Comparison of ENCODE assay signal across 10 cellular contexts in the genomic region with DNA sequence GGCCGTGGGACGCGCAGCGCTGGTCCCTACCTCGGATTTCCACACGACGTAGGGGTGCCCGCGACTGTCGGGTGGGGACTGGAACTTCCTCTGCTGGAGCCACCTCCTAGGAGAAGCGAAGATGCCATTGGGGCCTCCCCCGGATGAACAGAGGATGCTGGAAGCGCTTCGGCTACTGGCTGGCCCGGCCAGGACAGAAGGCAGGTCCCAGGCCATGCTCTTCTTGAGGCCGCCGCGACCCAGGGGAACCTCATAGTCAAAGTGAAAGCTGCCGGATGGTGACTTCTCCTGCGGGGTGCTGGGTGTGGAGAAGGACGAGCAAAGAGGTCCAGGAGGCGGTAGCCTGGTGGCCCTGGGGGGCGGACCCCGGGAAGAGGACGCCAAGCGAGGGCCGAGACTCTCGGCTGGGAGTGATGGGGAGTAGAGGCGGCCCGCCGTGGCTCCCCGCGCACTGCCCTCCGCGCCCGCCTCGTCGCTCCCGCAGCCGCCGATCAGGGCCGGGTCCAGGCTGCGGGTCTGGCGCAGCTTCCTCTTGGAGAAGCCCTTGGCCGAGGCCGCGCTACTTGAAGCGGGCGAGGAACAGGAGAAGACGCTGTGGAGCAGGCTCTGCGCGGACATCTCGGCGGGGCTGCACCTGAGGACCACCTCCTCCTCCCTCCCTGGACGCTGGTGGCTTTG. TPM values are rescaled to one million over a fixed set of nuclear protein-coding genes. Genes with fewer than 3 reads are reported as not detected.
DNase-seq lines count a peak whose midpoint lies in the region; ATAC-seq, FAIRE-seq and TF ChIP-seq lines count a peak whose summit lies in the region.
"Had no signal": no experiment of that assay in that cellular context is flagged by ENCODE, and none has a peak within 500 bp of the region (broad histone marks: within the 10 kb centered on the region; RNA-seq: fewer than 3 reads in every experiment).

No MANE protein-coding gene starts in this region.

- CTCF ChIA-PET in PC-9 (lab: Charles Lee), result no interaction called here

- no peak overlapping the region for H2AFZ ChIP-seq in PC-9

- intact Hi-C loops in PC-9 (cut with micrococcal nuclease; ENCODE audit: unreplicated experiment), result no loop called here

- no peaks in the 10 kb centered on the region for H3K9me2 ChIP-seq in PC-9 (ENCODE audit: insufficient read depth)

- no peaks in the 10 kb centered on the region for H3F3A ChIP-seq in PC-9 (ENCODE audit: insufficient read depth, low read depth)

- H3K9me3 Mint-ChIP-seq in activated naive CD8-positive, alpha-beta T cell treated with anti-CD3 and anti-CD28 coated beads, Interleukin-2, amount 10 ng/mL, durations not matched to agents 7 days and 5 days, result no peaks in the 10 kb centered on the region
- H3K9me3 Mint-ChIP-seq: activated B cell treated with CpG ODN at 0.5 μM for 24 hours had no signal

- H3K4me3 ChIP-seq in iPS-11a (ENCODE audit: low read depth, low read length) (peak overlapping the region; percentile 43), skeletal muscle cell (ENCODE audit: low read depth, low read length) (peak overlapping the region; percentile 57), PC-9 (no peak overlapping the region)

- no peak overlapping the region for H3K27ac ChIP-seq in PC-9
- H3K27ac ChIP-seq: KMS-11 had no signal

- no peaks in the 10 kb centered on the region for H3K9me3 ChIP-seq in PC-9 (ENCODE audit: insufficient read depth, low read depth)

- ATAC-seq in activated naive CD8-positive, alpha-beta T cell treated with anti-CD3 and anti-CD28 coated beads, Interleukin-2, amount 10 ng/mL, durations not matched to agents 7 days and 5 days (ENCODE audit: low read depth), result no peak
- ATAC-seq in HG03108 (IDR thresholded peaks at IDR 0.05; ENCODE audit: unreplicated experiment), result no peak

- no peaks in the 10 kb centered on the region for H4K20me1 ChIP-seq in PC-9 (ENCODE audit: insufficient read depth)

- no peaks in the 10 kb centered on the region for H3K36me3 Mint-ChIP-seq in activated naive CD8-positive, alpha-beta T cell treated with anti-CD3 and anti-CD28 coated beads, Interleukin-2, amount 10 ng/mL, durations not matched to agents 7 days and 5 days

- no peaks in the 10 kb centered on the region for H3K4me1 ChIP-seq in PC-9 (replicated peaks; ENCODE audit: insufficient read depth)

- no peaks in the 10 kb centered on the region for H3K4me1 Mint-ChIP-seq in activated naive CD8-positive, alpha-beta T cell treated with anti-CD3 and anti-CD28 coated beads, Interleukin-2, amount 10 ng/mL, durations not matched to agents 7 days and 5 days

- no peak for TF ChIP-seq CTCF in PC-9 (conservative IDR thresholded peaks at IDR 0.05)

- no peak overlapping the region for H3K27ac Mint-ChIP-seq in activated naive CD8-positive, alpha-beta T cell treated with anti-CD3 and anti-CD28 coated beads, Interleukin-2, amount 10 ng/mL, durations not matched to agents 7 days and 5 days
- H3K27ac Mint-ChIP-seq: activated B cell treated with CpG ODN at 0.5 μM for 24 hours had no signal

- TF ChIP-seq POLR2A in GM12892 (IDR thresholded peaks at IDR 0.05; ENCODE audit: low read depth, low read length), result no peak

- no TSS peak for BruUV-seq in PC-9 (replicated peaks; lab: Mats Ljungman, UMichigan)

- no peak for FAIRE-seq in GM12892 (lab: Jason Lieb, UNC)

- peaks cover 47% of the 10 kb centered on the region for H3K27me3 Mint-ChIP-seq in activated naive CD8-positive, alpha-beta T cell treated with anti-CD3 and anti-CD28 coated beads, Interleukin-2, amount 10 ng/mL, durations not matched to agents 7 days and 5 days

- peaks cover 7% of the 10 kb centered on the region; the same call in 1 of the 2 replicates for H3K27me3 ChIP-seq in PC-9 (ENCODE audit: insufficient read depth, low read depth)

- peak overlapping the region; percentile 25 for H3K4me3 Mint-ChIP-seq in activated naive CD8-positive, alpha-beta T cell treated with anti-CD3 and anti-CD28 coated beads, Interleukin-2, amount 10 ng/mL, durations not matched to agents 7 days and 5 days
- H3K4me3 Mint-ChIP-seq: activated B cell treated with CpG ODN at 0.5 μM for 24 hours had no signal

- DNase-seq in GM12892 (ENCODE audit: insufficient read length) (peak; percentile 24), skeletal muscle cell (ENCODE audit: low read depth) (no peak), PC-9 (no peak), GDM1 (lab: John Stamatoyannopoulos, UW) (no peak), T1000 (lab: John Stamatoyannopoulos, UW) (no peak)
- peak; percentile 17 for DNase-seq in activated naive CD8-positive, alpha-beta T cell treated with anti-CD3 and anti-CD28 coated beads, Interleukin-2, amount 10 ng/mL, durations not matched to agents 7 days and 5 days
- DNase-seq: activated B cell treated with CpG ODN at 0.5 μM for 24 hours had no signal

- no peaks in the 10 kb centered on the region for H3K79me2 ChIP-seq in PC-9 (ENCODE audit: low read depth)

- POLR2A ChIA-PET in activated naive CD8-positive, alpha-beta T cell treated with anti-CD3 and anti-CD28 coated beads, Interleukin-2, amount 10 ng/mL, durations not matched to agents 7 days and 5 days (lab: Charles Lee), result no interaction called here
- POLR2A ChIA-PET in PC-9 (lab: Charles Lee; ENCODE audit: unreplicated experiment), result no interaction called here

- no peak overlapping the region for H3K4me2 ChIP-seq in PC-9
- H3K4me2 ChIP-seq: KMS-11 had no signal

- no peaks in the 10 kb centered on the region for H3K36me3 ChIP-seq in PC-9 (ENCODE audit: low read depth)

RNA-seq across cellular contexts. Expression of a gene that starts 1.4 kb away (rescaled TPM):
- polyA plus RNA-seq in GM12892 (2012; ENCODE audit: missing spikeins), result 3.4 TPM
- total RNA-seq in activated naive CD8-positive, alpha-beta T cell treated with anti-CD3 and anti-CD28 coated beads, Interleukin-2, amount 10 ng/mL, durations not matched to agents 7 days and 5 days, result not detected
- total RNA-seq in PC-9 (2021), result not detected in 2 replicates

Comparison
In these comparisons a context has a peak if more than half of its experiments do, and no peak if none do; other contexts are left out.
1. DNase-seq: peak in GM12892 (single experiment) and activated naive CD8-positive, alpha-beta T cell treated with anti-CD3 and anti-CD28 coated beads, Interleukin-2, amount 10 ng/mL, durations not matched to agents 7 days and 5 days (single experiment); none in skeletal muscle cell (single experiment), PC-9 (0 of 2), GDM1 (single experiment) and T1000 (single experiment).